Comparison of ENCODE assay signal across 20 cellular contexts in genomic region chr11:963852-964251, GRCh38. TPM values are rescaled to one million over a fixed set of nuclear protein-coding genes. Genes with fewer than 3 reads are reported as not detected.
A peak's percentile ranks its signal among the peaks of the same experiment; 100 is the strongest.
DNase-seq lines count a peak whose midpoint lies in the region; ATAC-seq and TF ChIP-seq lines count a peak whose summit lies in the region.
"Had no signal": no experiment of that assay in that cellular context is flagged by ENCODE, and none has a peak within 500 bp of the region (broad histone marks: within the 10 kb centered on the region; RNA-seq: fewer than 3 reads in every experiment).

No MANE protein-coding gene starts in this region.

- H3K27me3 Mint-ChIP-seq in stimulated activated naive CD8-positive, alpha-beta T cell treated with anti-CD3 and anti-CD28 coated beads, Interleukin-15, amount 100 ng/mL, for 72 hours, result no peaks in the 10 kb centered on the region
- H3K27me3 Mint-ChIP-seq in natural killer cell (ENCODE audit: low read depth in 2 of 2), result no peaks in the 10 kb centered on the region
- H3K27me3 Mint-ChIP-seq in stimulated activated naive B cell treated with anti-CD40 and anti-IgM and Interleukin-4, amounts not matched to agents 10 μg/mL and 1 μg/mL and 100 μg/mL, for 72 hours, result no peaks in the 10 kb centered on the region
- H3K27me3 Mint-ChIP-seq: CD4-positive, CD25-positive, alpha-beta regulatory T cell had no signal

- no peak for DNase-seq in stimulated activated naive CD8-positive, alpha-beta T cell treated with anti-CD3 and anti-CD28 coated beads, Interleukin-15, amount 100 ng/mL, for 72 hours
- DNase-seq in stimulated activated naive CD8-positive, alpha-beta T cell treated with anti-CD3 and anti-CD28 coated beads, Interleukin-15, Interleukin-2, amounts not matched to agents 100 U/mL and 50 U/mL, for 24 hours, result no peak
- peak; percentile 13 for DNase-seq in H7
- DNase-seq in natural killer cell, result no peak
- no peak for DNase-seq in stimulated activated naive B cell treated with anti-CD40 and anti-IgM and Interleukin-4, amounts not matched to agents 10 μg/mL and 1 μg/mL and 100 μg/mL, for 72 hours
- no peak for DNase-seq in NCI-H1105 (lab: John Stamatoyannopoulos, UW)
- no peak for DNase-seq in germinal center (ENCODE audit: low spot score)
- DNase-seq: Caco-2; CD8-positive, alpha-beta T cell; DMS 273 treated with DMSO at 0.1 percent for 48 hours; DMS79; EL; GDM1; GM23248; H9 had no signal

- TF ChIP-seq CTCF in natural killer cell (IDR thresholded peaks at IDR 0.05), result no peak

- H3K36me3 ChIP-seq in H7 (replicated peaks; ENCODE audit: control insufficient read depth, insufficient read depth, low read length), result peaks cover 5% of the 10 kb centered on the region

- no peaks in the 10 kb centered on the region for H3K9me3 Mint-ChIP-seq in stimulated activated naive CD8-positive, alpha-beta T cell treated with anti-CD3 and anti-CD28 coated beads, Interleukin-15, amount 100 ng/mL, for 72 hours
- H3K9me3 Mint-ChIP-seq in natural killer cell, result no peaks in the 10 kb centered on the region
- H3K9me3 Mint-ChIP-seq in stimulated activated naive B cell treated with anti-CD40 and anti-IgM and Interleukin-4, amounts not matched to agents 10 μg/mL and 1 μg/mL and 100 μg/mL, for 72 hours, result peaks cover 0 to 2% of the 10 kb centered on the region in 2 donors
- H3K9me3 Mint-ChIP-seq: CD8-positive, alpha-beta T cell had no signal

- ATAC-seq in stimulated activated naive CD8-positive, alpha-beta T cell treated with anti-CD3 and anti-CD28 coated beads, Interleukin-15, amount 100 ng/mL, for 72 hours, result peak; percentile 53
- ATAC-seq in stimulated activated naive CD8-positive, alpha-beta T cell treated with anti-CD3 and anti-CD28 coated beads, Interleukin-15, Interleukin-2, amounts not matched to agents 100 U/mL and 50 U/mL, for 24 hours, result no peak
- ATAC-seq in natural killer cell (peak in 1 of 3 donors; percentile 34), HG03521 (IDR thresholded peaks at IDR 0.05; ENCODE audit: unreplicated experiment) (no peak)
- ATAC-seq in stimulated activated naive B cell treated with anti-CD40 and anti-IgM and Interleukin-4, amounts not matched to agents 10 μg/mL and 1 μg/mL and 100 μg/mL, for 72 hours (replicated peaks), result peak in 1 of 2 donors; percentile 23
- ATAC-seq: CD8-positive, alpha-beta T cell; GM12878; HCT116 had no signal

- peaks cover 35% of the 10 kb centered on the region for H3K4me1 Mint-ChIP-seq in stimulated activated naive CD8-positive, alpha-beta T cell treated with anti-CD3 and anti-CD28 coated beads, Interleukin-15, amount 100 ng/mL, for 72 hours
- H3K4me1 Mint-ChIP-seq in natural killer cell, result peaks cover 26 to 39% of the 10 kb centered on the region in 2 donors
- peaks cover 10 to 29% of the 10 kb centered on the region in 2 donors for H3K4me1 Mint-ChIP-seq in stimulated activated naive B cell treated with anti-CD40 and anti-IgM and Interleukin-4, amounts not matched to agents 10 μg/mL and 1 μg/mL and 100 μg/mL, for 72 hours

- H3K27ac Mint-ChIP-seq in stimulated activated naive CD8-positive, alpha-beta T cell treated with anti-CD3 and anti-CD28 coated beads, Interleukin-15, amount 100 ng/mL, for 72 hours, result peak overlapping the region in 1 of 2 donors; percentile 22
- H3K27ac Mint-ChIP-seq in natural killer cell, result peak overlapping the region; percentile 41 to 60
- H3K27ac Mint-ChIP-seq in stimulated activated naive B cell treated with anti-CD40 and anti-IgM and Interleukin-4, amounts not matched to agents 10 μg/mL and 1 μg/mL and 100 μg/mL, for 72 hours, result peak overlapping the region; percentile 26
- H3K27ac Mint-ChIP-seq: CD8-positive, alpha-beta T cell; H9 had no signal

- H3K27me3 ChIP-seq in H7 (ENCODE audit: control insufficient read depth, insufficient read depth, low read length), result no peaks in the 10 kb centered on the region
- H3K27me3 ChIP-seq: BLaER1 had no signal

- H3K4me3 Mint-ChIP-seq in stimulated activated naive CD8-positive, alpha-beta T cell treated with anti-CD3 and anti-CD28 coated beads, Interleukin-15, amount 100 ng/mL, for 72 hours, result no peak overlapping the region
- H3K4me3 Mint-ChIP-seq in natural killer cell, result no peak overlapping the region
- H3K4me3 Mint-ChIP-seq in stimulated activated naive B cell treated with anti-CD40 and anti-IgM and Interleukin-4, amounts not matched to agents 10 μg/mL and 1 μg/mL and 100 μg/mL, for 72 hours, result no peak overlapping the region
- H3K4me3 Mint-ChIP-seq: CD8-positive, alpha-beta T cell; H9 had no signal

- intact Hi-C loops in natural killer cell (cut with micrococcal nuclease), result no loop called here

- H3K36me3 Mint-ChIP-seq in natural killer cell, result no peaks in the 10 kb centered on the region
- peaks cover 36 to 53% of the 10 kb centered on the region in 2 donors for H3K36me3 Mint-ChIP-seq in stimulated activated naive B cell treated with anti-CD40 and anti-IgM and Interleukin-4, amounts not matched to agents 10 μg/mL and 1 μg/mL and 100 μg/mL, for 72 hours

- H3K4me3 ChIP-seq in H7 (ENCODE audit: insufficient read depth, low read depth, low read length), result no peak overlapping the region
- H3K4me3 ChIP-seq: BLaER1, GM12878, GM23248 had no signal

RNA-seq across cellular contexts. Expression of gene AP2A2, which starts 38.2 kb away (rescaled TPM):
- total RNA-seq in H7 (2014; rRNA removed; shearing (Covaris generic)), result 36.1 and 46.8 TPM in 2 replicates
- 100 to 1,000 TPM in 1 of 3 donors, 10 to 100 TPM in 2; 57.2 to 120 (median 82.9) TPM for total RNA-seq in natural killer cell

RNA-seq across cellular contexts. Expression of gene CHID1, which starts 53.2 kb away (rescaled TPM):
- total RNA-seq in H7 (2014; rRNA removed; shearing (Covaris generic)), result 36.9 and 38.1 TPM in 2 replicates
- total RNA-seq in natural killer cell, result 10 to 100 TPM; 32.6 to 40.3 (median 33.2) TPM
